In genomic region chr17:65560628-65561371, GRCh38 we compare ENCODE assay signal across 8 cellular contexts. TPM values are rescaled to one million over a fixed set of nuclear protein-coding genes. Genes with fewer than 3 reads are reported as not detected.
DNase-seq lines count a peak whose midpoint lies in the region; ATAC-seq, FAIRE-seq and TF ChIP-seq lines count a peak whose summit lies in the region.

No MANE protein-coding gene starts in this region.

- DNase-seq in D341Med (ENCODE audit: low spot score) (peak; percentile 89), NCI-H1930 (lab: John Stamatoyannopoulos, UW) (peak; percentile 35 to 44), bronchial epithelial cell (ENCODE audit: low read depth) (peak; percentile 44), iPS-NIHi7 (ENCODE audit: extremely low spot score) (peak; percentile 65)
- peak; percentile 19 to 44 (median 37) for DNase-seq in activated CD4-positive, CD25-positive, alpha-beta regulatory T cell (lab: John Stamatoyannopoulos, UW)

- ATAC-seq in HG03520 (IDR thresholded peaks at IDR 0.05; ENCODE audit: unreplicated experiment): no peak

- H3K36me3 ChIP-seq in HEK293 (ENCODE audit: control insufficient read depth in 2 of 2, insufficient read depth in 1 of 2, low read length in 2 of 2) (peaks cover 0 to 18% of the 10 kb centered on the region in 2 experiments; a peak in 1 of 3 replicates), bronchial epithelial cell (ENCODE audit: control insufficient read depth, insufficient read depth, low read length) (no peaks in the 10 kb centered on the region)

- H3K9me3 ChIP-seq in HEK293 (ENCODE audit: control insufficient read depth, insufficient read depth, low read depth, low read length): no peaks in the 10 kb centered on the region

- H3K4me3 ChIP-seq in HEK293 (ENCODE audit: low read depth, low read length) (peak overlapping the region; percentile 66), bronchial epithelial cell (ENCODE audit: low read depth, low read length) (peak overlapping the region; percentile 51), skin epidermis (peak overlapping the region in 4 of 7 experiments; percentile 65 to 81 (median 74))

- H3K27ac ChIP-seq in HEK293 (ENCODE audit: extremely low read depth, low read depth, low read length) (peak overlapping the region; percentile 96), skin epidermis (peak overlapping the region in 20 of 21 experiments; percentile 85 to 99 (median 96))

- peaks cover 12% of the 10 kb centered on the region; the same call in 1 of the 2 replicates for H3K4me1 ChIP-seq in HEK293 (ENCODE audit: control insufficient read depth, insufficient read depth, low read length)

- no peak for FAIRE-seq in bronchial epithelial cell (lab: Jason Lieb, UNC)

- POLR2A ChIA-PET in HEK293 (lab: Yijun Ruan, JAX): no interaction called here

- TF ChIP-seq CTCF in HEK293 (tag by site-specific recombination; IDR thresholded peaks at IDR 0.05): no peak
- no peak for TF ChIP-seq CTCF in bronchial epithelial cell (IDR thresholded peaks at IDR 0.05; ENCODE audit: insufficient read depth, low read length, severe bottlenecking)

- peaks cover 30% of the 10 kb centered on the region for H3K27me3 ChIP-seq in bronchial epithelial cell (ENCODE audit: control insufficient read depth, insufficient read depth, low read length)

- CTCF ChIA-PET in HEK293 (lab: Yijun Ruan, JAX): no interaction called here

TF ChIP-seq in HEK293, 187 proteins besides CTCF, POLR2A, EP300 and RAD21 (continues in another document):
- no peak for TF ChIP-seq ZNF555 (tag by site-specific recombination; conservative IDR thresholded peaks at IDR 0.05)
- no peak for TF ChIP-seq HOXD13 (CRISPR knock-in tag; IDR thresholded peaks at IDR 0.05; ENCODE audit: borderline replicate concordance)
- TF ChIP-seq ZBTB11 (tag by site-specific recombination; conservative IDR thresholded peaks at IDR 0.05; ENCODE audit: low read depth): peak; percentile 49; the same call in 1 of the 2 replicates
- TF ChIP-seq ZNF692 (tag by site-specific recombination; IDR thresholded peaks at IDR 0.05): peak; percentile 29; the same call in 1 of the 2 replicates
- no peak for TF ChIP-seq ZNF600 (tag by site-specific recombination; IDR thresholded peaks at IDR 0.05)
- no peak for TF ChIP-seq PRDM1 (tag by site-specific recombination; IDR thresholded peaks at IDR 0.05)
- TF ChIP-seq PRDM10 (tag by site-specific recombination; IDR thresholded peaks at IDR 0.05): no peak
- TF ChIP-seq BCL6B (tag by site-specific recombination; IDR thresholded peaks at IDR 0.05): no peak
- TF ChIP-seq FEZF1 (tag by site-specific recombination; IDR thresholded peaks at IDR 0.05): 0 out of 2 replicates have a peak, but pooled peaks have one; percentile 22
- TF ChIP-seq ZNF777 (tag by site-specific recombination; IDR thresholded peaks at IDR 0.05; ENCODE audit: borderline replicate concordance): no peak
- TF ChIP-seq ZNF169 (tag by site-specific recombination; IDR thresholded peaks at IDR 0.05): no peak
- no peak for TF ChIP-seq ZNF510 (tag by site-specific recombination; IDR thresholded peaks at IDR 0.05; ENCODE audit: insufficient replicate concordance)
- 0 out of 2 replicates have a peak, but pooled peaks have one; percentile 34 for TF ChIP-seq ZNF184 (tag by site-specific recombination; IDR thresholded peaks at IDR 0.05)
- 0 out of 2 replicates have a peak, but pooled peaks have one; percentile 13 for TF ChIP-seq KLF16 (tag by site-specific recombination; IDR thresholded peaks at IDR 0.05)
- TF ChIP-seq ZNF560 (tag by site-specific recombination; IDR thresholded peaks at IDR 0.05; ENCODE audit: borderline replicate concordance): no peak
- TF ChIP-seq ZNF140 (tag by site-specific recombination; IDR thresholded peaks at IDR 0.05): no peak
- TF ChIP-seq KLF7 (tag by site-specific recombination; IDR thresholded peaks at IDR 0.05; ENCODE audit: borderline replicate concordance): no peak
- TF ChIP-seq OSR2 (tag by site-specific recombination; IDR thresholded peaks at IDR 0.05): no peak
- no peak for TF ChIP-seq ZBTB7A (tag by site-specific recombination; IDR thresholded peaks at IDR 0.05; ENCODE audit: low read depth)
- TF ChIP-seq BCL11B (tag by site-specific recombination; IDR thresholded peaks at IDR 0.05; ENCODE audit: low read depth): no peak

RNA-seq across cellular contexts. Expression of gene AXIN2, which starts 0.6 kb away (rescaled TPM):
- total RNA-seq in bronchial epithelial cell: under 0.01 TPM in 1 of 2 replicates, not detected in the other

Comparison
In these comparisons a context has a peak if more than half of its experiments do, and no peak if none do; other contexts are left out.
1. DNase-seq: peak in every context shown above with its lines; median percentile 89 in D341Med; 65 in iPS-NIHi7; 44 in bronchial epithelial cell; 40 in NCI-H1930; 37 in activated CD4-positive, CD25-positive, alpha-beta regulatory T cell.